Comparison of ENCODE assay signal across 1 cellular context in genomic region chr22:31496735-31497146, GRCh38.
TF ChIP-seq lines count a peak whose summit lies in the region.

No MANE protein-coding gene starts in this region.

TF ChIP-seq in HEK293, 187 proteins besides CTCF, POLR2A, EP300 and RAD21 (continued from another document and continues in another):
- TF ChIP-seq ZBTB44 (tag by site-specific recombination; IDR thresholded peaks at IDR 0.05) (no peak), TSHZ1 (tag by site-specific recombination; IDR thresholded peaks at IDR 0.05; ENCODE audit: borderline replicate concordance) (no peak), ZNF239 (tag by site-specific recombination; IDR thresholded peaks at IDR 0.05) (no peak), ZNF362 (tag by site-specific recombination; IDR thresholded peaks at IDR 0.05) (no peak), ZNF585B (tag by site-specific recombination; IDR thresholded peaks at IDR 0.05) (no peak), ZNF146 (tag by site-specific recombination; IDR thresholded peaks at IDR 0.05) (no peak; the same call in 1 of the 2 replicates), ZNF404 (tag by site-specific recombination; IDR thresholded peaks at IDR 0.05) (no peak), ZNF626 (tag by site-specific recombination; IDR thresholded peaks at IDR 0.05) (no peak), ZNF623 (tag by site-specific recombination; IDR thresholded peaks at IDR 0.05) (no peak), ATF2 (tag by site-specific recombination; IDR thresholded peaks at IDR 0.05; ENCODE audit: low read depth) (no peak), REST (tag by site-specific recombination; IDR thresholded peaks at IDR 0.05) (no peak), ZNF571 (tag by site-specific recombination; IDR thresholded peaks at IDR 0.05) (no peak), ZBTB21 (tag by site-specific recombination; IDR thresholded peaks at IDR 0.05) (no peak), ZNF423 (tag by site-specific recombination; IDR thresholded peaks at IDR 0.05) (no peak), ZNF549 (tag by site-specific recombination; IDR thresholded peaks at IDR 0.05) (no peak), ZNF121 (tag by site-specific recombination; IDR thresholded peaks at IDR 0.05) (no peak), OSR2 (tag by site-specific recombination; IDR thresholded peaks at IDR 0.05) (no peak), AEBP2 (tag by site-specific recombination; IDR thresholded peaks at IDR 0.05; ENCODE audit: borderline replicate concordance) (no peak), ZNF510 (tag by site-specific recombination; IDR thresholded peaks at IDR 0.05; ENCODE audit: insufficient replicate concordance) (no peak), ZNF112 (tag by site-specific recombination; IDR thresholded peaks at IDR 0.05) (no peak), ZNF514 (tag by site-specific recombination; IDR thresholded peaks at IDR 0.05) (no peak), ZNF529 (tag by site-specific recombination; IDR thresholded peaks at IDR 0.05; ENCODE audit: insufficient replicate concordance) (no peak), ZNF175 (tag by site-specific recombination; IDR thresholded peaks at IDR 0.05) (no peak), ZNF354C (tag by site-specific recombination; IDR thresholded peaks at IDR 0.05; ENCODE audit: borderline replicate concordance, low read depth) (no peak), ZNF248 (tag by site-specific recombination; IDR thresholded peaks at IDR 0.05) (no peak), ZNF155 (tag by site-specific recombination; IDR thresholded peaks at IDR 0.05) (no peak), ZBTB7A (tag by site-specific recombination; IDR thresholded peaks at IDR 0.05; ENCODE audit: low read depth) (no peak), ZNF311 (tag by site-specific recombination; IDR thresholded peaks at IDR 0.05; ENCODE audit: borderline replicate concordance) (no peak), IKZF3 (tag by site-specific recombination; IDR thresholded peaks at IDR 0.05) (no peak), GLIS1 (tag by site-specific recombination; IDR thresholded peaks at IDR 0.05) (no peak; the same call in 1 of the 2 replicates), ZSCAN23 (tag by site-specific recombination; IDR thresholded peaks at IDR 0.05) (no peak), MZF1 (tag by site-specific recombination; IDR thresholded peaks at IDR 0.05; ENCODE audit: borderline replicate concordance) (no peak), ZNF776 (tag by site-specific recombination; IDR thresholded peaks at IDR 0.05; ENCODE audit: borderline replicate concordance) (no peak), ZBTB1 (tag by site-specific recombination; IDR thresholded peaks at IDR 0.05) (0 out of 2 replicates have a peak, but pooled peaks have one; percentile 4), ZNF629 (tag by site-specific recombination; IDR thresholded peaks at IDR 0.05) (no peak; the same call in 1 of the 2 replicates), ZNF280D (tag by site-specific recombination; IDR thresholded peaks at IDR 0.05) (no peak), OVOL3 (tag by site-specific recombination; IDR thresholded peaks at IDR 0.05) (no peak), ZNF202 (tag by site-specific recombination; IDR thresholded peaks at IDR 0.05; ENCODE audit: borderline replicate concordance) (no peak), ZNF19 (tag by site-specific recombination; IDR thresholded peaks at IDR 0.05; ENCODE audit: low read depth) (no peak), ZNF26 (tag by site-specific recombination; IDR thresholded peaks at IDR 0.05) (no peak), SCRT2 (tag by site-specific recombination; IDR thresholded peaks at IDR 0.05) (no peak), ELK4 (IDR thresholded peaks at IDR 0.05; ENCODE audit: borderline replicate concordance, low read depth, low read length) (no peak), PRDM1 (tag by site-specific recombination; IDR thresholded peaks at IDR 0.05) (no peak), ZNF555 (tag by site-specific recombination; conservative IDR thresholded peaks at IDR 0.05) (no peak)
